8 cellular contexts compared by ENCODE assay signal in the genomic region with DNA sequence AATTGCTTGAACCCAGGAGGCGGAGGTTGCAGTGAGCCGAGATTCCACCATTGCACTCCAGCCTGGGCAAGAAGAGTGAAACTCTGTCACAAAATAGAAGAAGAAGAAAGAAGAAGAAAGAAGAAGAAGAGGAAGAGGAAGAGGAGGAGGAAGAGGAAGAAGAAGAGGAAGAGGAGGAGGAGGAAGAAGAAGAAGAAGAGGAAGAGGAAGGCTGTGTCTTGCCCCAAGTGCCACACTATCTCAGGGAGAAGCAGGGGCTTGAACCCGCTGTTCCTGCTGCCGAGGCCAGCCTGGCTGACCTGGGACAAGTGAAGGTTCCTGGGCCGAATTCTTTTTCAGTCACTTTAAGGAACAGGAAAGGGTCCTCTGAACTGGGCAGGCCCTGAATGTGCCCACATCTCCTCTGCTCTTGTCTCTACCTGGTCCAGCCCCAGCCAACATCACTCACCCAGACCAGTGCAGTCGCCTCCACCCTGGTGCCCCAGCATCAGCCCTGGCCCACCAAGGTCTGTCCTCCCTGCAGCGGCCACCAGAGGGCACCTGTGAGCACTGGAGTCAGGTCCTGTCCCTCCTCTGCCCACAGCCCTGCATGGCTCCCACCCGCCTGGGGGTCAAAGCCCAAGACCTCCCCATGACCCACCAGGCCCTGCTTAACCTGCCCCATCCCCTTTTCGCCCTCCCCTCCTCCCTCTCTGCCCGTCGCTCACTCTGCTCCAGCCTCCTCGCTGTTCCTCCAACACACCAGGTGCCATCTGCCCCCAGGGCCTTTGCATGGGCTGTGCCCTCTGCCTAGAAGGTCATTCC. TPM values are rescaled to one million over a fixed set of nuclear protein-coding genes. Genes with fewer than 3 reads are reported as not detected.
A peak's percentile ranks its signal among the peaks of the same experiment; 100 is the strongest.
DNase-seq lines count a peak whose midpoint lies in the region; ATAC-seq and TF ChIP-seq lines count a peak whose summit lies in the region.

No MANE protein-coding gene starts in this region.

- DNase-seq in AG08396 (ENCODE audit: low spot score) (peak; percentile 72), GM20000 (ENCODE audit: low spot score) (peak; percentile 87), NOMO-1 treated with dmso at 0.1 percent for 144 hours (lab: John Stamatoyannopoulos, UW; ENCODE audit: unreplicated experiment) (peak; percentile 64), epidermal melanocyte (ENCODE audit: insufficient read length, low spot score) (peak; percentile 32), myocyte (ENCODE audit: low read depth) (peak; percentile 69)
- DNase-seq in activated CD8-positive, alpha-beta memory T cell treated with anti-CD3 and anti-CD28 coated beads, Interleukin-2, amount 50 U/mL, for 1 hour (ENCODE audit: extremely low read depth): peak; percentile 50
- peak; percentile 66 to 83 for DNase-seq in stimulated activated CD8-positive, alpha-beta memory T cell treated with anti-CD3 and anti-CD28 coated beads, Interleukin-7, amount 100 ng/mL, for 48 hours (ENCODE audit: extremely low read depth in 1 of 2, low read depth in 1 of 2)

- no peak for ATAC-seq in GM21786 (IDR thresholded peaks at IDR 0.05; ENCODE audit: unreplicated experiment)

- peak; percentile 87 for TF ChIP-seq CTCF in GM20000 (IDR thresholded peaks at IDR 0.05; ENCODE audit: extremely low read depth, missing control alignments)

RNA-seq across cellular contexts. Expression of a gene that starts 20.0 kb away (rescaled TPM):
- total RNA-seq in myocyte: 4.4 and 4.6 TPM in 2 replicates
- polyA plus RNA-seq in myocyte (2012): 12.0 TPM

RNA-seq across cellular contexts. Expression of a gene that starts 20.0 kb away (rescaled TPM):
- 42.1 and 46.4 TPM in 2 replicates for total RNA-seq in myocyte
- polyA plus RNA-seq in myocyte (2012): 2.7 TPM

RNA-seq across cellular contexts. Expression of a gene that starts 55.9 kb away (rescaled TPM):
- total RNA-seq in myocyte: 439 and 463 TPM in 2 replicates
- polyA plus RNA-seq in myocyte (2012): 314 TPM

Comparison
In these comparisons a context has a peak if more than half of its experiments do, and no peak if none do; other contexts are left out.
1. DNase-seq: peak in every context shown above with its lines; median percentile 87 in GM20000; 74 in stimulated activated CD8-positive, alpha-beta memory T cell treated with anti-CD3 and anti-CD28 coated beads, Interleukin-7, amount 100 ng/mL, for 48 hours; 72 in AG08396; 69 in myocyte; 64 in NOMO-1 treated with dmso at 0.1 percent for 144 hours; 50 in activated CD8-positive, alpha-beta memory T cell treated with anti-CD3 and anti-CD28 coated beads, Interleukin-2, amount 50 U/mL, for 1 hour; 32 in epidermal melanocyte.